ENCODE assay signal across 11 cellular contexts in genomic region chr7:76372984-76373833, GRCh38. TPM values are rescaled to one million over a fixed set of nuclear protein-coding genes. Genes with fewer than 3 reads are reported as not detected.
DNase-seq lines count a peak whose midpoint lies in the region; ATAC-seq, FAIRE-seq and TF ChIP-seq lines count a peak whose summit lies in the region.
"Had no signal": no experiment of that assay in that cellular context is flagged by ENCODE, and none has a peak within 500 bp of the region (broad histone marks: within the 10 kb centered on the region; RNA-seq: fewer than 3 reads in every experiment).

No MANE protein-coding gene starts in this region.

- H2AK5ac ChIP-seq in mesendoderm (ENCODE audit: low read length): no peak overlapping the region

- H3K9ac ChIP-seq in mesendoderm (ENCODE audit: low read length): no peak overlapping the region

- no peak overlapping the region for H2BK5ac ChIP-seq in mesendoderm (ENCODE audit: low read length)

- no peak for ATAC-seq in HG02678 (IDR thresholded peaks at IDR 0.05; ENCODE audit: unreplicated experiment)
- no peak for ATAC-seq in activated naive CD4-positive, alpha-beta T cell treated with anti-CD3 and anti-CD28 coated beads, Interleukin-2, amount 50 U/mL, for 72 hours
- ATAC-seq in HG02763 (IDR thresholded peaks at IDR 0.05; ENCODE audit: unreplicated experiment): no peak
- ATAC-seq: activated CD4-positive, CD25-positive, alpha-beta regulatory T cell treated with anti-CD3 and anti-CD28 coated beads, Interleukin-2, amount 50 U/mL, for 24 hours had no signal

- H3K27ac ChIP-seq in brain microvascular endothelial cell: peak overlapping the region; percentile 24
- no peak overlapping the region for H3K27ac ChIP-seq in mesendoderm (ENCODE audit: low read depth, low read length)

- no peaks in the 10 kb centered on the region for H3K36me3 Mint-ChIP-seq in activated naive CD4-positive, alpha-beta T cell treated with anti-CD3 and anti-CD28 coated beads, Interleukin-2, amount 50 U/mL, for 72 hours

- peak overlapping the region; percentile 25 for H3K18ac ChIP-seq in mesendoderm (ENCODE audit: low read length)

- H3K56ac ChIP-seq in mesendoderm (ENCODE audit: low read length): peak overlapping the region; percentile 56

- WGBS in mesendoderm (ENCODE audit: extremely low coverage, insufficient coverage, low lambda C conversion rate): no CpG with 5 or more reads among the region's 9 CpGs

- no peaks in the 10 kb centered on the region for H3K4me1 ChIP-seq in mesendoderm (ENCODE audit: control insufficient read depth, low read depth, low read length)

- H3K27me3 ChIP-seq in brain microvascular endothelial cell (replicated peaks) (no peaks in the 10 kb centered on the region), mesendoderm (ENCODE audit: insufficient read depth, low read length, poor library complexity) (no peaks in the 10 kb centered on the region)

- H2BK15ac ChIP-seq in mesendoderm (replicated peaks; ENCODE audit: low read depth): no peak overlapping the region

- H3K4me3 ChIP-seq in AG10803 (ENCODE audit: low read length) (no peak overlapping the region), brain microvascular endothelial cell (ENCODE audit: low read depth, low read length) (no peak overlapping the region), mesendoderm (ENCODE audit: low read length) (no peak overlapping the region)

- H3K79me1 ChIP-seq in mesendoderm (ENCODE audit: low read length): no peaks in the 10 kb centered on the region

- H4K5ac ChIP-seq in mesendoderm (ENCODE audit: low read length): no peak overlapping the region

- H4K8ac ChIP-seq in mesendoderm (ENCODE audit: low read depth, low read length): no peak overlapping the region

- no peak overlapping the region for H3K23ac ChIP-seq in mesendoderm (ENCODE audit: low read length)

- no peaks in the 10 kb centered on the region for H3K36me3 ChIP-seq in brain microvascular endothelial cell (replicated peaks)
- no peaks in the 10 kb centered on the region for H3K36me3 ChIP-seq in mesendoderm (ENCODE audit: control insufficient read depth, insufficient read depth, low read length)

- H3K27ac Mint-ChIP-seq in activated naive CD4-positive, alpha-beta T cell treated with anti-CD3 and anti-CD28 coated beads, Interleukin-2, amount 50 U/mL, for 72 hours: peak overlapping the region in 1 of 2 donors; percentile 46

- peak overlapping the region; percentile 11 for H2BK120ac ChIP-seq in mesendoderm (ENCODE audit: low read depth, low read length)

- H3K9me3 Mint-ChIP-seq in activated naive CD4-positive, alpha-beta T cell treated with anti-CD3 and anti-CD28 coated beads, Interleukin-2, amount 50 U/mL, for 72 hours: no peaks in the 10 kb centered on the region

- peak; percentile 65 for DNase-seq in AG10803 (ENCODE audit: low read depth)
- DNase-seq in HTR-8/SVneo (ENCODE audit: insufficient read length, low spot score): peak; percentile 31
- DNase-seq in brain microvascular endothelial cell: peak; percentile 77
- peak; percentile 81 for DNase-seq in mesendoderm
- no peak for DNase-seq in activated naive CD4-positive, alpha-beta T cell treated with anti-CD3 and anti-CD28 coated beads, Interleukin-2, amount 50 U/mL, for 72 hours (ENCODE audit: low spot score in 2 of 2)
- no peak for DNase-seq in NCI-H187 (lab: John Stamatoyannopoulos, UW)

- in situ Hi-C loops in brain microvascular endothelial cell (cut with HindIII; ENCODE audit: low pct_ligation_motif_present, low sequenced_read_pairs): no loop called here

- peak overlapping the region; percentile 17 for H3K4ac ChIP-seq in mesendoderm (ENCODE audit: low read depth, low read length)

- H3K4me2 ChIP-seq in mesendoderm (ENCODE audit: low read length): no peak overlapping the region

- TF ChIP-seq CTCF in AG10803 (conservative IDR thresholded peaks at IDR 0.05; ENCODE audit: low read length): no peak
- no peak for TF ChIP-seq CTCF in brain microvascular endothelial cell (IDR thresholded peaks at IDR 0.05; ENCODE audit: low read depth, low read length, missing control alignments)

- H3K79me2 ChIP-seq in mesendoderm (ENCODE audit: control insufficient read depth, insufficient read depth, low read length): no peaks in the 10 kb centered on the region

- FAIRE-seq in HTR-8/SVneo (lab: Jason Lieb, UNC): no peak

RNA-seq across cellular contexts. Expression of gene YWHAG, which starts 14.4 kb away (rescaled TPM):
- 160 TPM for polyA plus RNA-seq in mesendoderm (2013, experiment 1 of 2)
- 158 TPM for polyA plus RNA-seq in mesendoderm (2013, experiment 2 of 2)
- total RNA-seq in activated naive CD4-positive, alpha-beta T cell treated with anti-CD3 and anti-CD28 coated beads, Interleukin-2, amount 50 U/mL, for 72 hours: 100 to 1,000 TPM; 103 to 143 TPM

RNA-seq across cellular contexts. Expression of gene SSC4D, which starts 36.3 kb away (rescaled TPM):
- 4.3 TPM for polyA plus RNA-seq in mesendoderm (2013, experiment 1 of 2)
- 4.4 TPM for polyA plus RNA-seq in mesendoderm (2013, experiment 2 of 2)
- under 1 TPM; 0.61 to 0.62 TPM for total RNA-seq in activated naive CD4-positive, alpha-beta T cell treated with anti-CD3 and anti-CD28 coated beads, Interleukin-2, amount 50 U/mL, for 72 hours

RNA-seq across cellular contexts. Expression of gene ZP3, which starts 51.5 kb away (rescaled TPM):
- 4.2 TPM for polyA plus RNA-seq in mesendoderm (2013, experiment 1 of 2)
- polyA plus RNA-seq in mesendoderm (2013, experiment 2 of 2): 4.2 TPM
- 10 to 100 TPM in 1 of 2 donors, 1 to 10 TPM in 1; 7.9 to 19.2 TPM for total RNA-seq in activated naive CD4-positive, alpha-beta T cell treated with anti-CD3 and anti-CD28 coated beads, Interleukin-2, amount 50 U/mL, for 72 hours
- total RNA-seq: cardiac septum, skeletal muscle tissue had no signal

Comparison
In these comparisons a context has a peak if more than half of its experiments do, and no peak if none do; other contexts are left out.
1. DNase-seq: peak in AG10803 (single experiment), HTR-8/SVneo (single experiment), brain microvascular endothelial cell (single experiment) and mesendoderm (single experiment); none in activated naive CD4-positive, alpha-beta T cell treated with anti-CD3 and anti-CD28 coated beads, Interleukin-2, amount 50 U/mL, for 72 hours (0 of 2) and NCI-H187 (0 of 2).